ENCODE assay signal across 2 cellular contexts in genomic region chr16:6958184-6958583, GRCh38.
TF ChIP-seq lines count a peak whose summit lies in the region.

No MANE protein-coding gene starts in this region.

TF ChIP-seq in HepG2, 621 proteins besides CTCF, POLR2A, EP300 and RAD21:
- TF ChIP-seq HNRNPH1 (optimal IDR thresholded peaks at IDR 0.05; ENCODE audit: low read depth, low read length) (no peak), KLF6 (CRISPR knock-in tag; IDR thresholded peaks at IDR 0.05) (no peak), ZNF780A (CRISPR knock-in tag; IDR thresholded peaks at IDR 0.05) (no peak), TCF12 (IDR thresholded peaks at IDR 0.05) (no peak), TCF12 (CRISPR knock-in tag; IDR thresholded peaks at IDR 0.05) (no peak), MAFK (conservative IDR thresholded peaks at IDR 0.05 in 1 of 2, IDR thresholded peaks at IDR 0.05 in 1 of 2; ENCODE audit: low read length in 2 of 2) (peak; percentile 83 to 90), TIGD3 (CRISPR knock-in tag; IDR thresholded peaks at IDR 0.05; ENCODE audit: borderline replicate concordance) (no peak), ZNF451 (CRISPR knock-in tag; IDR thresholded peaks at IDR 0.05) (no peak), MAFF (IDR thresholded peaks at IDR 0.05; ENCODE audit: low read depth, low read length) (peak; percentile 72), RFX3 (CRISPR knock-in tag; IDR thresholded peaks at IDR 0.05) (no peak), POLR2G (IDR thresholded peaks at IDR 0.05; ENCODE audit: low read depth, low read length) (no peak)

TF ChIP-seq in K562, 482 proteins besides CTCF, POLR2A, EP300 and RAD21:
- TF ChIP-seq POLR2G (IDR thresholded peaks at IDR 0.05; ENCODE audit: low read depth, low read length) = no peak
- TF ChIP-seq ZNF316 (IDR thresholded peaks at IDR 0.05) = 0 out of 2 replicates have a peak, but pooled peaks have one; percentile 15
